13 cellular contexts compared by ENCODE assay signal in genomic region chr17:29784661-29785060, GRCh38.
DNase-seq lines count a peak whose midpoint lies in the region; ATAC-seq and TF ChIP-seq lines count a peak whose summit lies in the region.
"Had no signal": no experiment of that assay in that cellular context is flagged by ENCODE, and none has a peak within 500 bp of the region (broad histone marks: within the 10 kb centered on the region; RNA-seq: fewer than 3 reads in every experiment).

No MANE protein-coding gene starts in this region.

- no peak for DNase-seq in A673 (ENCODE audit: low spot score)
- DNase-seq in GM23338 (ENCODE audit: low spot score), result no peak
- DNase-seq in WTC11 (ENCODE audit: low spot score), result no peak
- DNase-seq in fibroblast of peridontal ligament (ENCODE audit: extremely low read depth), result peak; percentile 47
- DNase-seq in nucleus accumbens (lab: John Stamatoyannopoulos, UW), result no peak
- DNase-seq in medulla oblongata (ENCODE audit: extremely low spot score), result no peak
- no peak for DNase-seq in Peyer's patch
- DNase-seq in G401 (ENCODE audit: low spot score), result no peak
- DNase-seq: effector memory CD8-positive, alpha-beta T cell; NCI-H1092 treated with DMSO at 0.1 percent for 48 hours; stimulated activated naive B cell treated with anti-CD40 and anti-IgM and Interleukin-4, amounts not matched to agents 10 μg/mL and 1 μg/mL and 100 μg/mL, for 72 hours had no signal

- BruUV-seq in A673 (replicated peaks; lab: Mats Ljungman, UMichigan), result TSS peak; percentile 12

- no peaks in the 10 kb centered on the region for H3K36me3 ChIP-seq in A673 (ENCODE audit: insufficient read depth, low read length, poor library complexity, severe bottlenecking)
- no peaks in the 10 kb centered on the region for H3K36me3 ChIP-seq in GM23338 (ENCODE audit: insufficient read depth)
- H3K36me3 ChIP-seq in Peyer's patch, result peaks cover 0 to 3% (median 0%) of the 10 kb centered on the region in 3 donors

- no peaks in the 10 kb centered on the region for H3K79me2 ChIP-seq in GM23338 (replicated peaks; ENCODE audit: insufficient read depth)

- no peaks in the 10 kb centered on the region for H4K20me1 ChIP-seq in GM23338 (replicated peaks; ENCODE audit: insufficient read depth)

- no peaks in the 10 kb centered on the region for H3F3A ChIP-seq in GM23338 (replicated peaks; ENCODE audit: low read depth)

- H3K9me3 Mint-ChIP-seq in GM23338, result no peaks in the 10 kb centered on the region
- peaks cover 5% of the 10 kb centered on the region; the same call in 1 of the 2 replicates for H3K9me3 Mint-ChIP-seq in WTC11
- H3K9me3 Mint-ChIP-seq: effector memory CD8-positive, alpha-beta T cell; stimulated activated naive B cell treated with anti-CD40 and anti-IgM and Interleukin-4, amounts not matched to agents 10 μg/mL and 1 μg/mL and 100 μg/mL, for 72 hours; type B pancreatic cell had no signal

- POLR2A ChIA-PET in A673 (lab: Charles Lee; ENCODE audit: low non-redundant PET), result no interaction called here
- POLR2A ChIA-PET in WTC11 (lab: Charles Lee), result no interaction called here

- H3K4me1 Mint-ChIP-seq in GM23338 (peaks cover 26% of the 10 kb centered on the region), WTC11 (peaks cover 35% of the 10 kb centered on the region)

- no peak for TF ChIP-seq POLR2A in Peyer's patch (IDR thresholded peaks at IDR 0.05)

- peaks cover 6% of the 10 kb centered on the region for H3K27me3 Mint-ChIP-seq in GM23338 (ENCODE audit: insufficient read depth, low read depth, poor library complexity)
- H3K27me3 Mint-ChIP-seq in WTC11 (ENCODE audit: low read depth), result no peaks in the 10 kb centered on the region
- H3K27me3 Mint-ChIP-seq: effector memory CD8-positive, alpha-beta T cell; stimulated activated naive B cell treated with anti-CD40 and anti-IgM and Interleukin-4, amounts not matched to agents 10 μg/mL and 1 μg/mL and 100 μg/mL, for 72 hours; type B pancreatic cell had no signal

- H3K4me3 Mint-ChIP-seq in GM23338 (no peak overlapping the region), WTC11 (no peak overlapping the region)
- H3K4me3 Mint-ChIP-seq: effector memory CD8-positive, alpha-beta T cell; stimulated activated naive B cell treated with anti-CD40 and anti-IgM and Interleukin-4, amounts not matched to agents 10 μg/mL and 1 μg/mL and 100 μg/mL, for 72 hours; type B pancreatic cell had no signal

- CTCF ChIA-PET in A673 (lab: Charles Lee) (interaction anchor here (0.6 kb wide), 1 partner anchor 23 kb away, joined by 3 read pairs; no protein-coding TSS in a partner anchor), WTC11 (lab: Charles Lee) (interaction anchor here (0.7 to 1.9 kb wide), 3 partner anchors 145 to 167 kb away, joined by 4 to 8 read pairs (median 4); no protein-coding TSS in a partner anchor)

- H3K4me3 ChIP-seq in A673 (ENCODE audit: low read depth, low read length, poor library complexity, severe bottlenecking) (no peak overlapping the region), GM23338 (no peak overlapping the region), Peyer's patch (no peak overlapping the region)

- H3K4me1 ChIP-seq in A673 (ENCODE audit: insufficient read depth, low read length, poor library complexity, severe bottlenecking), result peaks cover 52% of the 10 kb centered on the region
- H3K4me1 ChIP-seq in GM23338 (ENCODE audit: insufficient read depth), result no peaks in the 10 kb centered on the region
- H3K4me1 ChIP-seq in Peyer's patch, result no peaks in the 10 kb centered on the region

- H3K36me3 Mint-ChIP-seq in GM23338 (ENCODE audit: low read depth), result 0 out of 3 replicates have a peak, but pooled peaks cover 3% of the 10 kb centered on the region
- H3K36me3 Mint-ChIP-seq in WTC11, result no peaks in the 10 kb centered on the region

- H3K27me3 ChIP-seq in A673 (replicated peaks; ENCODE audit: insufficient read depth, low read depth, low read length, poor library complexity), result no peaks in the 10 kb centered on the region
- H3K27me3 ChIP-seq in GM23338 (ENCODE audit: insufficient read depth), result no peaks in the 10 kb centered on the region
- no peaks in the 10 kb centered on the region for H3K27me3 ChIP-seq in Peyer's patch
- H3K27me3 ChIP-seq: neutrophil had no signal

- ATAC-seq in GM23338, result no peak
- no peak for ATAC-seq in WTC11
- ATAC-seq: effector memory CD8-positive, alpha-beta T cell had no signal

- peak overlapping the region; percentile 25; the same call in 1 of the 2 replicates for H3K27ac Mint-ChIP-seq in GM23338
- peak overlapping the region; percentile 39; the same call in 1 of the 2 replicates for H3K27ac Mint-ChIP-seq in WTC11
- H3K27ac Mint-ChIP-seq: effector memory CD8-positive, alpha-beta T cell; stimulated activated naive B cell treated with anti-CD40 and anti-IgM and Interleukin-4, amounts not matched to agents 10 μg/mL and 1 μg/mL and 100 μg/mL, for 72 hours; type B pancreatic cell had no signal

- H3K9me2 ChIP-seq in GM23338 (ENCODE audit: insufficient read depth), result no peaks in the 10 kb centered on the region; the same call in 1 of the 2 replicates

- intact Hi-C loops in A673 (cut with micrococcal nuclease; ENCODE audit: unreplicated experiment), result no loop called here

- no peak overlapping the region for H2AFZ ChIP-seq in GM23338

- in situ Hi-C loops in G401 (cut with HindIII; ENCODE audit: low sequenced_read_pairs), result no loop called here

- H3K27ac ChIP-seq in A673 (ENCODE audit: low read depth, low read length, poor library complexity, severe bottlenecking) (peak overlapping the region; percentile 52), GM23338 (ENCODE audit: low read depth) (no peak overlapping the region), Peyer's patch (no peak overlapping the region)
- H3K27ac ChIP-seq: neutrophil had no signal

- TF ChIP-seq CTCF in A673 (conservative IDR thresholded peaks at IDR 0.05; ENCODE audit: low read depth, low read length) (no peak), GM23338 (conservative IDR thresholded peaks at IDR 0.05; ENCODE audit: low read depth in 2 of 2) (no peak), WTC11 (IDR thresholded peaks at IDR 0.05) (no peak), Peyer's patch (IDR thresholded peaks at IDR 0.05) (no peak)

- H3K9me3 ChIP-seq in A673 (ENCODE audit: low read depth, low read length, poor library complexity, severe bottlenecking), result no peaks in the 10 kb centered on the region
- H3K9me3 ChIP-seq in Peyer's patch, result no peaks in the 10 kb centered on the region
- H3K9me3 ChIP-seq: neutrophil had no signal

- no peak overlapping the region for H3K4me2 ChIP-seq in GM23338

TF ChIP-seq in GM23338, 12 proteins besides CTCF, POLR2A, EP300 and RAD21 (continues in another document):
- TF ChIP-seq JUNB (IDR thresholded peaks at IDR 0.05; ENCODE audit: unreplicated experiment), result no peak
- no peak for TF ChIP-seq NANOG (IDR thresholded peaks at IDR 0.05; ENCODE audit: borderline replicate concordance)
- no peak for TF ChIP-seq EZH2phosphoT487 (IDR thresholded peaks at IDR 0.05; ENCODE audit: unreplicated experiment)
- TF ChIP-seq ZNF331 (CRISPR knock-in tag; IDR thresholded peaks at IDR 0.05; ENCODE audit: low read depth), result no peak
- TF ChIP-seq ZNF114 (CRISPR knock-in tag; IDR thresholded peaks at IDR 0.05), result no peak

TF ChIP-seq in WTC11, 78 proteins besides CTCF, POLR2A, EP300 and RAD21:
- TF ChIP-seq USF1 (CRISPR knock-in tag; IDR thresholded peaks at IDR 0.05), result no peak
- TF ChIP-seq ZBTB21 (CRISPR knock-in tag; IDR thresholded peaks at IDR 0.05; ENCODE audit: borderline replicate concordance), result no peak
- TF ChIP-seq, protein P1, sequence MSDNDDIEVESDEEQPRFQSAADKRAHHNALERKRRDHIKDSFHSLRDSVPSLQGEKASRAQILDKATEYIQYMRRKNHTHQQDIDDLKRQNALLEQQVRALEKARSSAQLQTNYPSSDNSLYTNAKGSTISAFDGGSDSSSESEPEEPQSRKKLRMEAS (CRISPR knock-in tag; IDR thresholded peaks at IDR 0.05), result no peak
- TF ChIP-seq NFYB (CRISPR knock-in tag; conservative IDR thresholded peaks at IDR 0.05; ENCODE audit: low read depth), result no peak
- no peak for TF ChIP-seq NR2C2 (CRISPR knock-in tag; IDR thresholded peaks at IDR 0.05)
- TF ChIP-seq, protein P2, sequence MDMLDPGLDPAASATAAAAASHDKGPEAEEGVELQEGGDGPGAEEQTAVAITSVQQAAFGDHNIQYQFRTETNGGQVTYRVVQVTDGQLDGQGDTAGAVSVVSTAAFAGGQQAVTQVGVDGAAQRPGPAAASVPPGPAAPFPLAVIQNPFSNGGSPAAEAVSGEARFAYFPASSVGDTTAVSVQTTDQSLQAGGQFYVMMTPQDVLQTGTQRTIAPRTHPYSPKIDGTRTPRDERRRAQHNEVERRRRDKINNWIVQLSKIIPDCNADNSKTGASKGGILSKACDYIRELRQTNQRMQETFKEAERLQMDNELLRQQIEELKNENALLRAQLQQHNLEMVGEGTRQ (CRISPR knock-in tag; IDR thresholded peaks at IDR 0.05), result no peak
